ENCODE assay signal across 2 cellular contexts in genomic region chr7:69773535-69774225, GRCh38.
TF ChIP-seq lines count a peak whose summit lies in the region.

No MANE protein-coding gene starts in this region.

TF ChIP-seq in A549, 52 proteins besides CTCF, POLR2A, EP300 and RAD21 (continued from another document):
- TF ChIP-seq E2F6 (IDR thresholded peaks at IDR 0.05; ENCODE audit: borderline replicate concordance, low read depth): no peak
- TF ChIP-seq EHMT2 (IDR thresholded peaks at IDR 0.05; ENCODE audit: low read depth): no peak
- TF ChIP-seq ELK1 (IDR thresholded peaks at IDR 0.05; ENCODE audit: low read depth, low read length): no peak
- no peak for TF ChIP-seq NFE2L2 (conservative IDR thresholded peaks at IDR 0.05; ENCODE audit: low read length)
- no peak for TF ChIP-seq RARB (CRISPR knock-in tag; IDR thresholded peaks at IDR 0.05)
- no peak for TF ChIP-seq KDM1A (IDR thresholded peaks at IDR 0.05; ENCODE audit: low read depth)
- TF ChIP-seq ZSCAN20 (CRISPR knock-in tag; IDR thresholded peaks at IDR 0.05): no peak
- TF ChIP-seq HDAC2 (IDR thresholded peaks at IDR 0.05): no peak
- TF ChIP-seq TP53 (CRISPR knock-in tag; IDR thresholded peaks at IDR 0.05): no peak
TF ChIP-seq in A549: peak in this region for 0.

TF ChIP-seq in GM23338, 12 proteins besides CTCF, POLR2A, EP300 and RAD21 (continued from another document):
- TF ChIP-seq ZNF462 (CRISPR knock-in tag; IDR thresholded peaks at IDR 0.05): no peak
- TF ChIP-seq JUNB (IDR thresholded peaks at IDR 0.05; ENCODE audit: unreplicated experiment): no peak
- no peak for TF ChIP-seq POLR2AphosphoS5 (IDR thresholded peaks at IDR 0.05; ENCODE audit: low read depth)
- no peak for TF ChIP-seq ZNF114 (CRISPR knock-in tag; IDR thresholded peaks at IDR 0.05)
- no peak for TF ChIP-seq ETS1 (IDR thresholded peaks at IDR 0.05)
- no peak for TF ChIP-seq NANOG (IDR thresholded peaks at IDR 0.05; ENCODE audit: borderline replicate concordance)
- TF ChIP-seq EZH2 (IDR thresholded peaks at IDR 0.05; ENCODE audit: low read depth, unreplicated experiment): no peak
- TF ChIP-seq STAT1 (IDR thresholded peaks at IDR 0.05; ENCODE audit: unreplicated experiment): no peak
- TF ChIP-seq EZH2phosphoT487 (IDR thresholded peaks at IDR 0.05; ENCODE audit: unreplicated experiment): no peak
- no peak for TF ChIP-seq CREB1 (CRISPR knock-in tag; IDR thresholded peaks at IDR 0.05; ENCODE audit: low read depth)
- no peak for TF ChIP-seq ZNF331 (CRISPR knock-in tag; IDR thresholded peaks at IDR 0.05; ENCODE audit: low read depth)
